ENCODE assay signal across 8 cellular contexts in the genomic region with DNA sequence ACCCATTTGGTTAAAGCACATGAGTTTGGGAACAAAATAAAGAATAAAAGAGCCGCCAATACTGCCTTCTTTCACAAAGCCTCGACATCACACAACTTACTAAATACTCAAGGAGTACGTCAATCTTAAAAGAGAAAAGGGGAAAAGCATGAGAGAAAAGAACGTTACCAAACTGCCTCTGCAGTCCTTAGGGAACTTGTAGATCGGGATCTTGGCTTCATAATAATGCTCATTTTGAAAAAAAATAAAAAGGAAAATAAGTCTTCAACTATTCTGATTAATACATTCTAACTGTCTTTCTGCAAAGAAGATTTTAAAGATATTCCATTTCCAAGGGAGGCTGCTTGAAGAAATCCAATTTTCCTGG.
A peak's percentile ranks its signal among the peaks of the same experiment; 100 is the strongest.
DNase-seq lines count a peak whose midpoint lies in the region; ATAC-seq and TF ChIP-seq lines count a peak whose summit lies in the region.

No MANE protein-coding gene starts in this region.

- no peak for ATAC-seq in activated T-helper 17 cell treated with anti-CD3 and anti-CD28 coated beads, Interleukin-2, amount 50 U/mL, for 72 hours (replicated peaks)
- ATAC-seq in psoas muscle (peak in 1 of 4 donors; percentile 17), GM19397 (IDR thresholded peaks at IDR 0.05; ENCODE audit: unreplicated experiment) (no peak)

- TF ChIP-seq CTCF in right atrium auricular region (IDR thresholded peaks at IDR 0.05) (no peak), psoas muscle (IDR thresholded peaks at IDR 0.05) (no peak)

- peaks cover 8% of the 10 kb centered on the region for H3K4me1 Mint-ChIP-seq in activated T-helper 17 cell treated with anti-CD3 and anti-CD28 coated beads, Interleukin-2, amount 50 U/mL, for 72 hours

- 27 to 34% (median 33%) methylated on average over 5 of the region's 5 CpGs for WGBS in psoas muscle, 3 donors

- DNase-seq in DMS114 treated with DMSO at 0.1 percent for 48 hours (lab: John Stamatoyannopoulos, UW; ENCODE audit: unreplicated experiment) (peak; percentile 64), right atrium auricular region (ENCODE audit: low spot score) (no peak), psoas muscle (no peak), cortex of kidney (lab: John Stamatoyannopoulos, UW) (no peak), NCI-H345 treated with DMSO at 0.1 percent for 48 hours (lab: John Stamatoyannopoulos, UW; ENCODE audit: unreplicated experiment) (no peak), SK-N-DZ (ENCODE audit: low spot score) (no peak)

- H3K4me3 ChIP-seq in right atrium auricular region: peak overlapping the region; percentile 44 to 50
- H3K4me3 ChIP-seq in psoas muscle: peak overlapping the region; percentile 60

- H3K36me3 ChIP-seq in right atrium auricular region (no peaks in the 10 kb centered on the region), psoas muscle (ENCODE audit: insufficient read depth in 1 of 2, low read depth in 1 of 2) (no peaks in the 10 kb centered on the region)

- no peak overlapping the region for H3K27ac Mint-ChIP-seq in activated T-helper 17 cell treated with anti-CD3 and anti-CD28 coated beads, Interleukin-2, amount 50 U/mL, for 72 hours

- H3K27me3 Mint-ChIP-seq in activated T-helper 17 cell treated with anti-CD3 and anti-CD28 coated beads, Interleukin-2, amount 50 U/mL, for 72 hours: peaks cover 16% of the 10 kb centered on the region

- no peaks in the 10 kb centered on the region for H3K9me3 ChIP-seq in right atrium auricular region
- no peaks in the 10 kb centered on the region for H3K9me3 ChIP-seq in psoas muscle

- peaks cover 0 to 12% of the 10 kb centered on the region in 2 donors for H3K4me1 ChIP-seq in right atrium auricular region
- peaks cover 77% of the 10 kb centered on the region for H3K4me1 ChIP-seq in psoas muscle

- H3K4me3 Mint-ChIP-seq in activated T-helper 17 cell treated with anti-CD3 and anti-CD28 coated beads, Interleukin-2, amount 50 U/mL, for 72 hours: peak overlapping the region; percentile 48

- intact Hi-C loops in psoas muscle (cut with DNase I): loop anchor here in 1 of 2 donors (5.0 kb wide), 1 partner anchor 42 kb away; no protein-coding TSS in a partner anchor

- peak overlapping the region; percentile 66 to 83 for H3K27ac ChIP-seq in right atrium auricular region
- H3K27ac ChIP-seq in psoas muscle: peak overlapping the region; percentile 77

- H3K9me3 Mint-ChIP-seq in activated T-helper 17 cell treated with anti-CD3 and anti-CD28 coated beads, Interleukin-2, amount 50 U/mL, for 72 hours: no peaks in the 10 kb centered on the region

- no peaks in the 10 kb centered on the region for H3K36me3 Mint-ChIP-seq in activated T-helper 17 cell treated with anti-CD3 and anti-CD28 coated beads, Interleukin-2, amount 50 U/mL, for 72 hours (ENCODE audit: low read depth)

- H3K27me3 ChIP-seq in right atrium auricular region (no peaks in the 10 kb centered on the region), psoas muscle (ENCODE audit: insufficient read depth in 3 of 3, low read length in 2 of 3) (no peaks in the 10 kb centered on the region)
